In genomic region chr15:67207555-67208182, GRCh38 we compare ENCODE assay signal across 23 cellular contexts.
"Had no signal": no experiment of that assay in that cellular context is flagged by ENCODE, and none has a peak within 500 bp of the region (broad histone marks: within the 10 kb centered on the region; RNA-seq: fewer than 3 reads in every experiment).

No MANE protein-coding gene starts in this region.

- ATAC-seq: effector memory CD8-positive, alpha-beta T cell; esophagus mucosa; gastroesophageal sphincter; heart left ventricle; left cardiac atrium; left lung; left ventricle myocardium superior; lower lobe of right lung had no signal

- H3K9me3 ChIP-seq: esophagus squamous epithelium, gastroesophageal sphincter, heart left ventricle, left lung, lower lobe of right lung had no signal

- H3K4me2 ChIP-seq: hepatocyte had no signal

- H2AFZ ChIP-seq: hepatocyte had no signal

- H3K79me2 ChIP-seq: hepatocyte had no signal

- H3K27ac ChIP-seq: coronary artery, epithelial cell of prostate, esophagus squamous epithelium, gastroesophageal sphincter, heart left ventricle, hepatocyte, left lung, lower lobe of right lung had no signal

- DNase-seq: effector CD8-positive, alpha-beta T cell; effector memory CD8-positive, alpha-beta T cell; endodermal cell; esophagus squamous epithelium; foreskin fibroblast; foreskin melanocyte; heart left ventricle; hypothalamus; left cardiac atrium; left lung; left ventricle myocardium superior; lower lobe of right lung; mesenchymal stem cell; midbrain had no signal

- H3K4me3 ChIP-seq: coronary artery, esophagus squamous epithelium, gastroesophageal sphincter, heart left ventricle, hepatocyte, left lung, lower lobe of right lung had no signal

- H3K27me3 ChIP-seq: esophagus squamous epithelium, gastroesophageal sphincter, heart left ventricle, hepatocyte, left lung had no signal

- H3K4me1 ChIP-seq: esophagus squamous epithelium, left lung, lower lobe of right lung had no signal

- FAIRE-seq: colon, endometrium, islet of Langerhans, keratinocyte had no signal
